ENCODE assay signal across 5 cellular contexts in the genomic region with DNA sequence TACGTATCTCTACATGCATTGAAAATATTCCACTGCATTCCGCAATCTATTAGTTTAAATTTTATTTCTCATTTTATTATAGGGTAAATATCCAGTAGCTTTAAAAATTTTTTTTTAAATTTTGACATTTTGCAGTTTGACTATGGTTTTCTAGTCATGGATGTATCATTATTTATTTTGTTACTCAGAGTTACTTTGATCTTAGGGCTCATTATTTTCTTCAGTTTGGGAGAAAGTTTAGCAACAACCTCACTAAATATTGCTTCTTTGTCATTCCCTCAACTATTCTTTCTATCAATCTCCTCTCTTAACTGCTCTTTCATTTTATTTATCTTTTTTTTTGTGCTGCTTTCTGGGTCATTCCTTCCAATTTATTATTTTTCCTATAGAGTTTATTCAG.
"Had no signal": no experiment of that assay in that cellular context is flagged by ENCODE, and none has a peak within 500 bp of the region (broad histone marks: within the 10 kb centered on the region; RNA-seq: fewer than 3 reads in every experiment).

No MANE protein-coding gene starts in this region.

- H3K4me3 ChIP-seq: K562 had no signal

- H3K27ac ChIP-seq: HL-60 had no signal

- H3K4me3 Mint-ChIP-seq: IgD-negative memory B cell had no signal

- H3K27ac Mint-ChIP-seq: IgD-negative memory B cell had no signal

- H3K36me3 Mint-ChIP-seq: IgD-negative memory B cell had no signal

- H3K27me3 Mint-ChIP-seq: IgD-negative memory B cell had no signal

- DNase-seq: IMR-90 had no signal

- ATAC-seq: HepG2, K562 had no signal
